18 cellular contexts compared by ENCODE assay signal in the genomic region with DNA sequence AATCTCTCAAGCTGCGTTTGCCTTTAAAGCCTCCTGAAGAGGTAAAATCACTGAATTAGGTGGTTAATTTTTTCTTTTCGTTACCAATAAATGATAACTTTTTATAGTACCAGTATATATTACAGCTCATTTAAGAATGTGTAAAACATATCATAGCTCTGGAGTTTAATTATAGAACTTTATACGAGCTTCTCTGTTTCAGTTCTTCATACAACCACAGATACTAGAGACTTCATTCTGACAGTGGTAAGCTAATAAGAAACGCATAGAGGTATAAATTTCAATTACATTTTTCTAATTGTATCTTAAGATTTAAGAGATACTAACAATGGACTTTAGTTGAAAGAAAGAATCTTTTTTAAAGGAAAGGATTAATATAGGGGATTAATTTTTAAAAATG.
DNase-seq lines count a peak whose midpoint lies in the region; ATAC-seq, FAIRE-seq and TF ChIP-seq lines count a peak whose summit lies in the region.
"Had no signal": no experiment of that assay in that cellular context is flagged by ENCODE, and none has a peak within 500 bp of the region (broad histone marks: within the 10 kb centered on the region; RNA-seq: fewer than 3 reads in every experiment).

No MANE protein-coding gene starts in this region.

- H3K4me3 ChIP-seq in MM.1S (ENCODE audit: low read length): peak overlapping the region; percentile 43
- H3K4me3 ChIP-seq in esophagus squamous epithelium: no peak overlapping the region
- H3K4me3 ChIP-seq: K562, right lobe of liver had no signal

- peak overlapping the region; percentile 50 to 55 for H3K4me3 Mint-ChIP-seq in CD14-positive monocyte
- H3K4me3 Mint-ChIP-seq in activated T-cell treated with anti-CD3 and anti-CD28 coated beads, Interleukin-2, amount 50 U/mL, for 72 hours: no peak overlapping the region
- H3K4me3 Mint-ChIP-seq: H9; stimulated activated naive CD8-positive, alpha-beta T cell treated with anti-CD3 and anti-CD28 coated beads, Interleukin-15, Interleukin-2, amounts not matched to agents 100 ng/mL and 50 ng/mL, for 24 hours had no signal

- TF ChIP-seq CTCF in CD14-positive monocyte (IDR thresholded peaks at IDR 0.05) (no peak), MM.1S (IDR thresholded peaks at IDR 0.05; ENCODE audit: low read length) (no peak), esophagus squamous epithelium (IDR thresholded peaks at IDR 0.05) (no peak)

- H3K9me3 Mint-ChIP-seq in CD14-positive monocyte: no peaks in the 10 kb centered on the region
- no peaks in the 10 kb centered on the region for H3K9me3 Mint-ChIP-seq in activated T-cell treated with anti-CD3 and anti-CD28 coated beads, Interleukin-2, amount 50 U/mL, for 72 hours
- H3K9me3 Mint-ChIP-seq: H9; stimulated activated naive CD8-positive, alpha-beta T cell treated with anti-CD3 and anti-CD28 coated beads, Interleukin-15, Interleukin-2, amounts not matched to agents 100 ng/mL and 50 ng/mL, for 24 hours had no signal

- 66 to 80% methylated on average over 4 of the region's 4 CpGs for WGBS in esophagus squamous epithelium, 2 donors

- ATAC-seq in GM21423 (IDR thresholded peaks at IDR 0.05; ENCODE audit: unreplicated experiment): peak; percentile 51
- peak; percentile 51 for ATAC-seq in left ventricle myocardium superior
- ATAC-seq in activated T-cell treated with anti-CD3 and anti-CD28 coated beads, Interleukin-2, amount 50 U/mL, for 72 hours (replicated peaks in 1 of 2): no peak
- ATAC-seq: K562, right lobe of liver had no signal

- H3K9me3 ChIP-seq in MM.1S (replicated peaks; ENCODE audit: insufficient read depth, low read length) (no peaks in the 10 kb centered on the region), esophagus squamous epithelium (no peaks in the 10 kb centered on the region)
- H3K9me3 ChIP-seq: right lobe of liver had no signal

- H3K36me3 Mint-ChIP-seq in CD14-positive monocyte: no peaks in the 10 kb centered on the region
- H3K36me3 Mint-ChIP-seq in activated T-cell treated with anti-CD3 and anti-CD28 coated beads, Interleukin-2, amount 50 U/mL, for 72 hours (ENCODE audit: insufficient read depth in 2 of 2): no peaks in the 10 kb centered on the region

- FAIRE-seq in HTR-8/SVneo (lab: Jason Lieb, UNC): no peak
- FAIRE-seq: K562 had no signal

- H3K27ac Mint-ChIP-seq in CD14-positive monocyte: peak overlapping the region in 1 of 7 donors; percentile 79
- no peak overlapping the region for H3K27ac Mint-ChIP-seq in activated T-cell treated with anti-CD3 and anti-CD28 coated beads, Interleukin-2, amount 50 U/mL, for 72 hours
- H3K27ac Mint-ChIP-seq: H9; stimulated activated naive CD8-positive, alpha-beta T cell treated with anti-CD3 and anti-CD28 coated beads, Interleukin-15, Interleukin-2, amounts not matched to agents 100 ng/mL and 50 ng/mL, for 24 hours had no signal

- DNase-seq in CD14-positive monocyte (ENCODE audit: low spot score) (no peak), MM.1S (peak; percentile 51), left ventricle myocardium superior (no peak), HTR-8/SVneo (ENCODE audit: insufficient read length, low spot score) (no peak), superior temporal gyrus (ENCODE audit: extremely low spot score) (no peak), esophagus squamous epithelium (lab: John Stamatoyannopoulos, UW) (no peak)
- DNase-seq in activated T-cell treated with anti-CD3 and anti-CD28 coated beads, Interleukin-2, amount 50 U/mL, for 72 hours: no peak
- DNase-seq: activated CD4-positive, CD25-positive, alpha-beta regulatory T cell treated with anti-CD3 and anti-CD28 coated beads, Interleukin-2, amount 50 U/mL, for 72 hours; activated T-cell treated with anti-CD3 and anti-CD28 coated beads, Interleukin-2, amount 50 U/mL, for 48 hours; aorta; dermis blood vessel endothelial cell; H9; NK-92 treated with Interleukin-12 subunit alpha and Interleukin-12 subunit beta, amount 100 ng/mL, for 24 hours; right lobe of liver; SW 1271 had no signal

- H3K4me1 ChIP-seq in MM.1S (ENCODE audit: low read length) (peaks cover 27% of the 10 kb centered on the region), esophagus squamous epithelium (peaks cover 0 to 22% (median 0%) of the 10 kb centered on the region in 3 donors)

- H3K9me2 ChIP-seq in MM.1S (replicated peaks; ENCODE audit: insufficient read depth, low read length): no peaks in the 10 kb centered on the region

- H2AFZ ChIP-seq in MM.1S (ENCODE audit: low read length): no peak overlapping the region

- no peaks in the 10 kb centered on the region for H3K27me3 Mint-ChIP-seq in CD14-positive monocyte (ENCODE audit: low read depth in 3 of 3)
- H3K27me3 Mint-ChIP-seq in activated T-cell treated with anti-CD3 and anti-CD28 coated beads, Interleukin-2, amount 50 U/mL, for 72 hours (ENCODE audit: low read depth): no peaks in the 10 kb centered on the region
- H3K27me3 Mint-ChIP-seq: stimulated activated naive CD8-positive, alpha-beta T cell treated with anti-CD3 and anti-CD28 coated beads, Interleukin-15, Interleukin-2, amounts not matched to agents 100 ng/mL and 50 ng/mL, for 24 hours had no signal

- H4K20me1 ChIP-seq in MM.1S (ENCODE audit: insufficient read depth, low read length): no peaks in the 10 kb centered on the region

- H3F3A ChIP-seq in MM.1S (ENCODE audit: insufficient read depth, low read length): peaks cover 9% of the 10 kb centered on the region

- no peaks in the 10 kb centered on the region for H3K79me2 ChIP-seq in MM.1S (ENCODE audit: low read length)

- TF ChIP-seq POLR2A in esophagus squamous epithelium (IDR thresholded peaks at IDR 0.05): no peak

- H3K27ac ChIP-seq in MM.1S (ENCODE audit: low read length) (peak overlapping the region; percentile 70), esophagus squamous epithelium (no peak overlapping the region)
- H3K27ac ChIP-seq: right lobe of liver had no signal

- peak overlapping the region; percentile 58 for H3K9ac ChIP-seq in MM.1S (ENCODE audit: low read length)

- H3K27me3 ChIP-seq in MM.1S (replicated peaks; ENCODE audit: insufficient read depth, low read length): no peaks in the 10 kb centered on the region
- no peaks in the 10 kb centered on the region for H3K27me3 ChIP-seq in esophagus squamous epithelium
- H3K27me3 ChIP-seq: right lobe of liver had no signal

- intact Hi-C loops in CD14-positive monocyte (cut with micrococcal nuclease): loop anchor here in 1 of 2 donors (5.0 kb wide), 1 partner anchor 74 kb away; the partner anchor contains the start of gene PBX3
- intact Hi-C loops in left ventricle myocardium superior (cut with micrococcal nuclease): no loop called here
- intact Hi-C loops in esophagus squamous epithelium (cut with DNase I): no loop called here

- H3K36me3 ChIP-seq in MM.1S (replicated peaks; ENCODE audit: insufficient read depth, low read length) (no peaks in the 10 kb centered on the region), esophagus squamous epithelium (no peaks in the 10 kb centered on the region)
- H3K36me3 ChIP-seq: right lobe of liver had no signal

- H3K4me2 ChIP-seq in MM.1S (ENCODE audit: low read depth, low read length): peak overlapping the region; percentile 54

- peaks cover 35% of the 10 kb centered on the region for H3K4me1 Mint-ChIP-seq in CD14-positive monocyte
- peaks cover 36% of the 10 kb centered on the region for H3K4me1 Mint-ChIP-seq in activated T-cell treated with anti-CD3 and anti-CD28 coated beads, Interleukin-2, amount 50 U/mL, for 72 hours (ENCODE audit: low read depth)

Comparison
In these comparisons a context has a peak if more than half of its experiments do, and no peak if none do; other contexts are left out.
1. H3K4me3 Mint-ChIP-seq: peak in CD14-positive monocyte (2 of 2); none in activated T-cell treated with anti-CD3 and anti-CD28 coated beads, Interleukin-2, amount 50 U/mL, for 72 hours (0 of 2).
2. ATAC-seq: peak in GM21423 (single experiment) and left ventricle myocardium superior (single experiment); none in activated T-cell treated with anti-CD3 and anti-CD28 coated beads, Interleukin-2, amount 50 U/mL, for 72 hours (0 of 2).